Comparison of ENCODE assay signal across 11 cellular contexts in genomic region chr20:34045294-34045693, GRCh38. TPM values are rescaled to one million over a fixed set of nuclear protein-coding genes. Genes with fewer than 3 reads are reported as not detected.
A peak's percentile ranks its signal among the peaks of the same experiment; 100 is the strongest.
DNase-seq lines count a peak whose midpoint lies in the region; ATAC-seq and TF ChIP-seq lines count a peak whose summit lies in the region.
"Had no signal": no experiment of that assay in that cellular context is flagged by ENCODE, and none has a peak within 500 bp of the region (broad histone marks: within the 10 kb centered on the region; RNA-seq: fewer than 3 reads in every experiment).

No MANE protein-coding gene starts in this region.

- H4K20me1 ChIP-seq in GM23338 (replicated peaks; ENCODE audit: insufficient read depth) = peaks cover 57% of the 10 kb centered on the region

- H3K36me3 Mint-ChIP-seq in GM23338 (ENCODE audit: low read depth) = no peaks in the 10 kb centered on the region

- H3K9me3 Mint-ChIP-seq in GM23338 = no peaks in the 10 kb centered on the region

- no peaks in the 10 kb centered on the region for H3K36me3 ChIP-seq in GM23338 (ENCODE audit: insufficient read depth)

- H2AFZ ChIP-seq in GM23338 = no peak overlapping the region

- H3K4me3 ChIP-seq in GM23338 = no peak overlapping the region

- no peak for DNase-seq in GM23338 (ENCODE audit: low spot score)
- peak; percentile 53 for DNase-seq in OCI-M1 (lab: John Stamatoyannopoulos, UW)
- DNase-seq in left ventricle myocardium superior = peak; percentile 49
- DNase-seq in sciatic nerve (ENCODE audit: low spot score) = no peak
- no peak for DNase-seq in stimulated activated CD4-positive, alpha-beta T cell treated with anti-CD3 and anti-CD28 coated beads, Interleukin-12 subunit alpha, Interleukin-12 subunit beta, amount 100 ng/mL, for 4 hours
- DNase-seq in mesenteric fat pad (ENCODE audit: low spot score) = no peak
- no peak for DNase-seq in pons (ENCODE audit: low spot score)
- DNase-seq: activated CD8-positive, alpha-beta memory T cell treated with anti-CD3 and anti-CD28 coated beads for 24 hours; mesenchymal stem cell; NCI-H2107; stimulated activated naive CD4-positive, alpha-beta T cell treated with Interleukin-2 at 50 U/mL for 16 hours had no signal

- H3K27me3 ChIP-seq in GM23338 (ENCODE audit: insufficient read depth) = no peaks in the 10 kb centered on the region

- H3K27ac Mint-ChIP-seq in GM23338 = no peak overlapping the region

- H3K27ac ChIP-seq in GM23338 (ENCODE audit: low read depth) = no peak overlapping the region

- H3K4me2 ChIP-seq in GM23338 = peak overlapping the region; percentile 68

- intact Hi-C loops in left ventricle myocardium superior (cut with micrococcal nuclease) (no loop called here), sciatic nerve (cut with DNase I) (no loop called here)

- TF ChIP-seq CTCF in GM23338 (conservative IDR thresholded peaks at IDR 0.05; ENCODE audit: low read depth in 2 of 2) = no peak

- H3K4me1 ChIP-seq in GM23338 (ENCODE audit: insufficient read depth) = peaks cover 39% of the 10 kb centered on the region

- peaks cover 7% of the 10 kb centered on the region for H3K27me3 Mint-ChIP-seq in GM23338 (ENCODE audit: insufficient read depth, low read depth, poor library complexity)

- ATAC-seq in GM23338 (no peak), left ventricle myocardium superior (peak; percentile 66), sciatic nerve (peak; percentile 79)

- peaks cover 45% of the 10 kb centered on the region for H3K4me1 Mint-ChIP-seq in GM23338

- H3K9me2 ChIP-seq in GM23338 (ENCODE audit: insufficient read depth) = no peaks in the 10 kb centered on the region; the same call in 1 of the 2 replicates

- H3K4me3 Mint-ChIP-seq in GM23338 = peak overlapping the region; percentile 13; the same call in 1 of the 3 replicates

- no peaks in the 10 kb centered on the region for H3F3A ChIP-seq in GM23338 (replicated peaks; ENCODE audit: low read depth)

- H3K79me2 ChIP-seq in GM23338 (replicated peaks; ENCODE audit: insufficient read depth) = peaks cover 90% of the 10 kb centered on the region

TF ChIP-seq in GM23338, 12 proteins besides CTCF, POLR2A, EP300 and RAD21 (continues in another document):
- TF ChIP-seq EZH2phosphoT487 (IDR thresholded peaks at IDR 0.05; ENCODE audit: unreplicated experiment) (no peak), NANOG (IDR thresholded peaks at IDR 0.05; ENCODE audit: borderline replicate concordance) (no peak), ETS1 (IDR thresholded peaks at IDR 0.05) (no peak), POLR2AphosphoS5 (IDR thresholded peaks at IDR 0.05; ENCODE audit: low read depth) (no peak), STAT1 (IDR thresholded peaks at IDR 0.05; ENCODE audit: unreplicated experiment) (no peak), REST (IDR thresholded peaks at IDR 0.05; ENCODE audit: unreplicated experiment) (no peak), ZNF462 (CRISPR knock-in tag; IDR thresholded peaks at IDR 0.05) (no peak), ZNF331 (CRISPR knock-in tag; IDR thresholded peaks at IDR 0.05; ENCODE audit: low read depth) (no peak), CREB1 (CRISPR knock-in tag; IDR thresholded peaks at IDR 0.05; ENCODE audit: low read depth) (no peak), JUNB (IDR thresholded peaks at IDR 0.05; ENCODE audit: unreplicated experiment) (no peak), EZH2 (IDR thresholded peaks at IDR 0.05; ENCODE audit: low read depth, unreplicated experiment) (no peak)

RNA-seq across cellular contexts. Expression of gene RALY, which starts 51.6 kb away (rescaled TPM):
- total RNA-seq in GM23338 (2014; rRNA removed; shearing (Covaris generic)) = 161 and 167 TPM in 2 replicates
- 137 and 144 TPM in 2 replicates for polyA plus RNA-seq in GM23338 (2016; fragmentation: Nextera tagmentation; extraction: Ambion mirVana)
- total RNA-seq in left ventricle myocardium superior (104 TPM), sciatic nerve (94.6 TPM), mesenteric fat pad (92.4 TPM)

Comparison
In these comparisons a context has a peak if more than half of its experiments do, and no peak if none do; other contexts are left out.
1. DNase-seq: peak in OCI-M1 (single experiment) and left ventricle myocardium superior (single experiment); none in GM23338 (single experiment), sciatic nerve (single experiment), stimulated activated CD4-positive, alpha-beta T cell treated with anti-CD3 and anti-CD28 coated beads, Interleukin-12 subunit alpha, Interleukin-12 subunit beta, amount 100 ng/mL, for 4 hours (single experiment), mesenteric fat pad (single experiment) and pons (single experiment).